8 cellular contexts compared by ENCODE assay signal in the genomic region with DNA sequence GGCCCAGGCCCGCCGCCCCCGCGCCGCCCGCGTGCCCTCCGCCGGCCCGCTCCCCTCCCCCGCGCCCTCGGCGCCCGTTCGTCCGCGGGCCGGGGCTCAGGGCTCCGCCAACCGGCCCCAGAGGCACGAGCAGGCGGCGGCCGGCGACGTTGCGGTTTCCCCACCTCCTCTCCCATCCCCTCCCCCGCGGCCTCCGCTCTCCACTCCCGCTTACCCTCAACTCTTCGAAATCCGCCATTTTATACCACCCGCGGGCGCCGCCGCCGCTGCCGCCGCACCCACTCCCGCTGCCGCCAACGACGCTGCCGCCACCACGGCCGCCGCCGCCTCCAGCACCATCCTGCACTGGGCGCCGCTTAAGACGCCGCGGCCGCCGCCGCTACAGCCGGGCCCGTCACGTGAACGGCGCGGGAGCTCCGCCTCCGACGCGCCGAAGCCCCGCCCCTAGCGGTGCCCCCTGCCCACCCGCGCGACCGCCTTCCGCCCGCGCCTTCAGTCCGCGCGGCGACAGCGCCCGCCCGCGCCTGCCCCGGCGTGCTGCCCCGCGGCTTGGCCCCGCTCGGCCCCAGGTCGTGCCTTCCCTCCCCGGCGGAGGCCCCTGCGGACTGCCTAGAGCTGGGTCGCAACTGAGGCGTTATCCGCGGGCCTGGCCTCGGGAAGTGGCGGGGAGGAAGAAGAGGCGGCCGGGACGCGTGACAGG. TPM values are rescaled to one million over a fixed set of nuclear protein-coding genes. Genes with fewer than 3 reads are reported as not detected.
DNase-seq lines count a peak whose midpoint lies in the region; ATAC-seq lines count a peak whose summit lies in the region.

A gene with protein sequence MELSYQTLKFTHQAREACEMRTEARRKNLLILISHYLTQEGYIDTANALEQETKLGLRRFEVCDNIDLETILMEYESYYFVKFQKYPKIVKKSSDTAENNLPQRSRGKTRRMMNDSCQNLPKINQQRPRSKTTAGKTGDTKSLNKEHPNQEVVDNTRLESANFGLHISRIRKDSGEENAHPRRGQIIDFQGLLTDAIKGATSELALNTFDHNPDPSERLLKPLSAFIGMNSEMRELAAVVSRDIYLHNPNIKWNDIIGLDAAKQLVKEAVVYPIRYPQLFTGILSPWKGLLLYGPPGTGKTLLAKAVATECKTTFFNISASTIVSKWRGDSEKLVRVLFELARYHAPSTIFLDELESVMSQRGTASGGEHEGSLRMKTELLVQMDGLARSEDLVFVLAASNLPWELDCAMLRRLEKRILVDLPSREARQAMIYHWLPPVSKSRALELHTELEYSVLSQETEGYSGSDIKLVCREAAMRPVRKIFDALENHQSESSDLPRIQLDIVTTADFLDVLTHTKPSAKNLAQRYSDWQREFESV (plus strand): TSS at position 495 of the 700 bp plus-strand sequence. CDS start 29,271 bp downstream, outside the sequence.
A gene with protein sequence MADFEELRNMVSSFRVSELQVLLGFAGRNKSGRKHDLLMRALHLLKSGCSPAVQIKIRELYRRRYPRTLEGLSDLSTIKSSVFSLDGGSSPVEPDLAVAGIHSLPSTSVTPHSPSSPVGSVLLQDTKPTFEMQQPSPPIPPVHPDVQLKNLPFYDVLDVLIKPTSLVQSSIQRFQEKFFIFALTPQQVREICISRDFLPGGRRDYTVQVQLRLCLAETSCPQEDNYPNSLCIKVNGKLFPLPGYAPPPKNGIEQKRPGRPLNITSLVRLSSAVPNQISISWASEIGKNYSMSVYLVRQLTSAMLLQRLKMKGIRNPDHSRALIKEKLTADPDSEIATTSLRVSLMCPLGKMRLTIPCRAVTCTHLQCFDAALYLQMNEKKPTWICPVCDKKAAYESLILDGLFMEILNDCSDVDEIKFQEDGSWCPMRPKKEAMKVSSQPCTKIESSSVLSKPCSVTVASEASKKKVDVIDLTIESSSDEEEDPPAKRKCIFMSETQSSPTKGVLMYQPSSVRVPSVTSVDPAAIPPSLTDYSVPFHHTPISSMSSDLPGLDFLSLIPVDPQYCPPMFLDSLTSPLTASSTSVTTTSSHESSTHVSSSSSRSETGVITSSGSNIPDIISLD (minus strand): TSS at position 400 of the 700 bp plus-strand sequence. CDS start 162 bp downstream, at position 238.

- peak; percentile 79 for ATAC-seq in GM21825 (IDR thresholded peaks at IDR 0.05; ENCODE audit: unreplicated experiment)

- peak within 1 kb of the TSS; percentile 86 for H3K4me3 Mint-ChIP-seq in activated naive CD4-positive, alpha-beta T cell treated with anti-CD3 and anti-CD28 coated beads for 36 hours

- no peaks in the 10 kb centered on the region for H3K27me3 Mint-ChIP-seq in activated naive CD4-positive, alpha-beta T cell treated with anti-CD3 and anti-CD28 coated beads for 36 hours (ENCODE audit: low read depth)

- intact Hi-C loops in activated naive CD4-positive, alpha-beta T cell treated with anti-CD3 and anti-CD28 coated beads for 36 hours (cut with micrococcal nuclease): loop anchor here (1.0 to 10.0 kb wide), 8 partner anchors 26 to 820 kb away; a partner anchor contains a TSS

- CTCF ChIA-PET in activated naive CD4-positive, alpha-beta T cell treated with anti-CD3 and anti-CD28 coated beads for 36 hours (lab: Charles Lee): no interaction called here

- no peaks in the 10 kb centered on the region for H3K9me3 Mint-ChIP-seq in activated naive CD4-positive, alpha-beta T cell treated with anti-CD3 and anti-CD28 coated beads for 36 hours

- peak within 1 kb of the TSS; percentile 86 for H3K27ac Mint-ChIP-seq in activated naive CD4-positive, alpha-beta T cell treated with anti-CD3 and anti-CD28 coated beads for 36 hours

- DNase-seq in ELF-1 (ENCODE audit: low read depth, low spot score): peak; percentile 86
- DNase-seq in Kasumi-1 (lab: John Stamatoyannopoulos, UW): peak; percentile 68 to 69
- DNase-seq in SHP77 treated with DMSO at 0.1 percent for 48 hours (lab: John Stamatoyannopoulos, UW): peak; percentile 48
- DNase-seq in activated naive CD4-positive, alpha-beta T cell treated with anti-CD3 and anti-CD28 coated beads for 36 hours: peak; percentile 71
- peak; percentile 89 for DNase-seq in germinal center (ENCODE audit: low spot score)
- peak; percentile 54 for DNase-seq in occipital lobe (lab: John Stamatoyannopoulos, UW)
- peak; percentile 84 for DNase-seq in superior temporal gyrus (ENCODE audit: extremely low spot score)

- no peaks in the 10 kb centered on the region for H3K36me3 Mint-ChIP-seq in activated naive CD4-positive, alpha-beta T cell treated with anti-CD3 and anti-CD28 coated beads for 36 hours (ENCODE audit: low read depth)

- H3K4me1 Mint-ChIP-seq in activated naive CD4-positive, alpha-beta T cell treated with anti-CD3 and anti-CD28 coated beads for 36 hours (ENCODE audit: low read depth): peaks cover 48% of the 10 kb centered on the region

RNA-seq across cellular contexts. Expression of the first gene that starts in this region (rescaled TPM):
- total RNA-seq in activated naive CD4-positive, alpha-beta T cell treated with anti-CD3 and anti-CD28 coated beads for 36 hours: under 1 TPM; 0.45 to 0.52 TPM
- total RNA-seq in occipital lobe: 2.0 TPM

RNA-seq across cellular contexts. Expression of the second gene that starts in this region (rescaled TPM):
- 10 to 100 TPM; 21.9 to 23.4 TPM for total RNA-seq in activated naive CD4-positive, alpha-beta T cell treated with anti-CD3 and anti-CD28 coated beads for 36 hours
- 72.7 TPM for total RNA-seq in occipital lobe

Comparison
In these comparisons a context has a peak if more than half of its experiments do, and no peak if none do; other contexts are left out.
1. Peak in every context shown above with its lines: DNase-seq and ATAC-seq.